Comparison of ENCODE assay signal across 18 cellular contexts in the genomic region with DNA sequence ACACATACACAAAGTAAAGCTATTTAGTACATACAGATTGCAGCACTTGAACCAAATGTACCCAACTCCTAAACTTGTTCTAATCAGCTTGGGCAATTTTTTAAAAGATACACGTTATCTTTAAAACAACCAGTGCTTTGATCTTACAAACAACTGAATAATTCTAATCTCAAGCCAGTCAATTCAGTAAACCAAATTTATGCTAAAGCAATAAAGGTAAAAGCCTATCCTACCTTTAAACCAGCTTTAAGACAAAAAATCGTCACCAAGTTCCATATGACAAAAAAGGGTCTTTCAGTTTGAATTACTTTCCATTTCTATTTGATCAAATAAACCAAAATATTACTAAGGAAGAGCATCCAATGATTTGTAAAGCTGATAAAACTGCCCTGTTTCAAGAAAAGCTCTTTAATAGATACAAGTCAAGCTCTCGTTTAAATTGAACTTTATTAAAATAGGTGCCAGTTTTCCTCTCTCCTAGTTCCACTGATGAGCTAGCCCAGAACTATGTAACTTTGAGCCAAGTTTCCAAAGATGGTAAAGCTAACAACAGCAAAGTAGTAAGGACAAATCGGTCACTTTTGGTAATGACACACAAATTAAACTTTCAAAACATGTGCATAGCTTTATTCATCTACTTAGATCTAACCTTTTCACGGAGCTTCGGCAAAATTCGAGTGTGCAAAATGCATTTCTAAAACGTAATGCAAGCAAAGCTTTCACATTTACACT. TPM values are rescaled to one million over a fixed set of nuclear protein-coding genes. Genes with fewer than 3 reads are reported as not detected.
DNase-seq lines count a peak whose midpoint lies in the region; ATAC-seq and TF ChIP-seq lines count a peak whose summit lies in the region.
"Had no signal": no experiment of that assay in that cellular context is flagged by ENCODE, and none has a peak within 500 bp of the region (broad histone marks: within the 10 kb centered on the region; RNA-seq: fewer than 3 reads in every experiment).

No MANE protein-coding gene starts in this region.

- ATAC-seq in activated CD8-positive, alpha-beta memory T cell treated with anti-CD3 and anti-CD28 coated beads, Interleukin-2, amount 10 ng/mL, durations not matched to agents 7 days and 5 days: no peak
- ATAC-seq in GM23338 (no peak), HG03565 (IDR thresholded peaks at IDR 0.05; ENCODE audit: unreplicated experiment) (no peak)
- ATAC-seq: HCT116 had no signal

- CTCF ChIA-PET in activated CD8-positive, alpha-beta memory T cell treated with anti-CD3 and anti-CD28 coated beads, Interleukin-2, amount 10 ng/mL, durations not matched to agents 7 days and 5 days (lab: Charles Lee): interaction anchor here (1.4 to 3.0 kb wide), 4 partner anchors 34 to 139 kb away, joined by 4 to 11 read pairs (median 7); a partner anchor contains a TSS

- no peaks in the 10 kb centered on the region for H3K9me3 Mint-ChIP-seq in activated CD8-positive, alpha-beta memory T cell treated with anti-CD3 and anti-CD28 coated beads, Interleukin-2, amount 10 ng/mL, durations not matched to agents 7 days and 5 days (ENCODE audit: low read depth)
- H3K9me3 Mint-ChIP-seq in GM23338: no peaks in the 10 kb centered on the region

- no peaks in the 10 kb centered on the region for H3K27me3 Mint-ChIP-seq in activated CD8-positive, alpha-beta memory T cell treated with anti-CD3 and anti-CD28 coated beads, Interleukin-2, amount 10 ng/mL, durations not matched to agents 7 days and 5 days
- peaks cover 3% of the 10 kb centered on the region for H3K27me3 Mint-ChIP-seq in GM23338 (ENCODE audit: insufficient read depth, low read depth, poor library complexity)

- peaks cover 23% of the 10 kb centered on the region for H3K36me3 ChIP-seq in right atrium auricular region
- H3K36me3 ChIP-seq in GM23338 (ENCODE audit: insufficient read depth): peaks cover 7% of the 10 kb centered on the region; the same call in 1 of the 2 replicates
- peaks cover 16% of the 10 kb centered on the region; the same call in 1 of the 2 replicates for H3K36me3 ChIP-seq in BE2C

- H2AFZ ChIP-seq in GM23338: no peak overlapping the region

- H3K27me3 ChIP-seq in right atrium auricular region (no peaks in the 10 kb centered on the region), GM23338 (ENCODE audit: insufficient read depth) (no peaks in the 10 kb centered on the region), BE2C (no peaks in the 10 kb centered on the region)
- H3K27me3 ChIP-seq: brain microvascular endothelial cell had no signal

- H3K4me3 ChIP-seq in right atrium auricular region (no peak overlapping the region), GM23338 (no peak overlapping the region), BE2C (ENCODE audit: low read depth, low read length) (no peak overlapping the region)

- no peak for TF ChIP-seq CTCF in right atrium auricular region (IDR thresholded peaks at IDR 0.05)
- TF ChIP-seq CTCF in GM23338 (conservative IDR thresholded peaks at IDR 0.05; ENCODE audit: low read depth in 2 of 2): no peak
- no peak for TF ChIP-seq CTCF in BE2C (IDR thresholded peaks at IDR 0.05; ENCODE audit: low read depth, low read length)

- H3F3A ChIP-seq in GM23338 (replicated peaks; ENCODE audit: low read depth): peaks cover 3% of the 10 kb centered on the region; the same call in 1 of the 2 replicates

- peaks cover 42% of the 10 kb centered on the region for H3K36me3 Mint-ChIP-seq in activated CD8-positive, alpha-beta memory T cell treated with anti-CD3 and anti-CD28 coated beads, Interleukin-2, amount 10 ng/mL, durations not matched to agents 7 days and 5 days
- H3K36me3 Mint-ChIP-seq in GM23338 (ENCODE audit: low read depth): peaks cover 23% of the 10 kb centered on the region; the same call in 2 of the 3 replicates

- no peak overlapping the region for H3K4me2 ChIP-seq in GM23338

- no peaks in the 10 kb centered on the region for H3K9me2 ChIP-seq in GM23338 (ENCODE audit: insufficient read depth)

- no peak for DNase-seq in activated CD8-positive, alpha-beta memory T cell treated with anti-CD3 and anti-CD28 coated beads, Interleukin-2, amount 10 ng/mL, durations not matched to agents 7 days and 5 days
- no peak for DNase-seq in activated CD8-positive, alpha-beta memory T cell treated with anti-CD3 and anti-CD28 coated beads, Interleukin-2, amount 50 U/mL, for 4 hours
- DNase-seq in astrocyte of the hippocampus (ENCODE audit: low read depth, low spot score): peak; percentile 72
- no peak for DNase-seq in right atrium auricular region (ENCODE audit: low spot score)
- peak; percentile 31 for DNase-seq in stromal cell of bone marrow (ENCODE audit: low read depth)
- no peak for DNase-seq in GM23338 (ENCODE audit: low spot score)
- DNase-seq in BE2C: no peak
- DNase-seq: activated CD4-positive, alpha-beta T cell treated with anti-CD3 and anti-CD28 coated beads, Interleukin-2, amount 50 U/mL, for 1 hour; brain microvascular endothelial cell; hippocampal formation; Karpas-422; NCI-H345; SHP77; stimulated activated CD4-positive, alpha-beta T cell treated with anti-CD3 and anti-CD28 coated beads, Interleukin-1b, Interleukin-23, amount 100 ng/mL, for 48 hours had no signal

- peak overlapping the region; percentile 30 for H3K27ac Mint-ChIP-seq in activated CD8-positive, alpha-beta memory T cell treated with anti-CD3 and anti-CD28 coated beads, Interleukin-2, amount 10 ng/mL, durations not matched to agents 7 days and 5 days
- no peak overlapping the region; the same call in 1 of the 2 replicates for H3K27ac Mint-ChIP-seq in GM23338

- no peak overlapping the region for H3K4me3 Mint-ChIP-seq in activated CD8-positive, alpha-beta memory T cell treated with anti-CD3 and anti-CD28 coated beads, Interleukin-2, amount 10 ng/mL, durations not matched to agents 7 days and 5 days
- no peak overlapping the region for H3K4me3 Mint-ChIP-seq in GM23338

- H3K4me1 Mint-ChIP-seq in activated CD8-positive, alpha-beta memory T cell treated with anti-CD3 and anti-CD28 coated beads, Interleukin-2, amount 10 ng/mL, durations not matched to agents 7 days and 5 days: peaks cover 13% of the 10 kb centered on the region
- peaks cover 3% of the 10 kb centered on the region; the same call in 2 of the 3 replicates for H3K4me1 Mint-ChIP-seq in GM23338

- H3K79me2 ChIP-seq in GM23338 (replicated peaks; ENCODE audit: insufficient read depth): peaks cover 11% of the 10 kb centered on the region

- H3K9me3 ChIP-seq in right atrium auricular region (no peaks in the 10 kb centered on the region), BE2C (no peaks in the 10 kb centered on the region)

- H3K27ac ChIP-seq in right atrium auricular region: peak overlapping the region; percentile 46 to 79
- no peak overlapping the region for H3K27ac ChIP-seq in GM23338 (ENCODE audit: low read depth)
- H3K27ac ChIP-seq: brain microvascular endothelial cell had no signal

- H3K4me1 ChIP-seq in right atrium auricular region: peaks cover 0 to 34% of the 10 kb centered on the region in 2 donors
- H3K4me1 ChIP-seq in GM23338 (ENCODE audit: insufficient read depth): peaks cover 11% of the 10 kb centered on the region; the same call in 1 of the 2 replicates
- H3K4me1 ChIP-seq in BE2C: no peaks in the 10 kb centered on the region

- H4K20me1 ChIP-seq in GM23338 (replicated peaks; ENCODE audit: insufficient read depth): peaks cover 25% of the 10 kb centered on the region

TF ChIP-seq in GM23338, 12 proteins besides CTCF, POLR2A, EP300 and RAD21 (continues in another document):
- no peak for TF ChIP-seq JUNB (IDR thresholded peaks at IDR 0.05; ENCODE audit: unreplicated experiment)
- TF ChIP-seq, protein P1, sequence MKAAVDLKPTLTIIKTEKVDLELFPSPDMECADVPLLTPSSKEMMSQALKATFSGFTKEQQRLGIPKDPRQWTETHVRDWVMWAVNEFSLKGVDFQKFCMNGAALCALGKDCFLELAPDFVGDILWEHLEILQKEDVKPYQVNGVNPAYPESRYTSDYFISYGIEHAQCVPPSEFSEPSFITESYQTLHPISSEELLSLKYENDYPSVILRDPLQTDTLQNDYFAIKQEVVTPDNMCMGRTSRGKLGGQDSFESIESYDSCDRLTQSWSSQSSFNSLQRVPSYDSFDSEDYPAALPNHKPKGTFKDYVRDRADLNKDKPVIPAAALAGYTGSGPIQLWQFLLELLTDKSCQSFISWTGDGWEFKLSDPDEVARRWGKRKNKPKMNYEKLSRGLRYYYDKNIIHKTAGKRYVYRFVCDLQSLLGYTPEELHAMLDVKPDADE (IDR thresholded peaks at IDR 0.05): no peak
- TF ChIP-seq ZNF331 (CRISPR knock-in tag; IDR thresholded peaks at IDR 0.05; ENCODE audit: low read depth): no peak
- no peak for TF ChIP-seq NANOG (IDR thresholded peaks at IDR 0.05; ENCODE audit: borderline replicate concordance)
- TF ChIP-seq ZNF114 (CRISPR knock-in tag; IDR thresholded peaks at IDR 0.05): no peak
- no peak for TF ChIP-seq STAT1 (IDR thresholded peaks at IDR 0.05; ENCODE audit: unreplicated experiment)
- no peak for TF ChIP-seq CREB1 (CRISPR knock-in tag; IDR thresholded peaks at IDR 0.05; ENCODE audit: low read depth)
- TF ChIP-seq POLR2AphosphoS5 (IDR thresholded peaks at IDR 0.05; ENCODE audit: low read depth): no peak

RNA-seq across cellular contexts. Expression of a gene that starts 10.2 kb away (rescaled TPM):
- not detected for total RNA-seq in activated CD8-positive, alpha-beta memory T cell treated with anti-CD3 and anti-CD28 coated beads, Interleukin-2, amount 10 ng/mL, durations not matched to agents 7 days and 5 days
- not detected for total RNA-seq in right atrium auricular region
- total RNA-seq in GM23338 (2014; rRNA removed; shearing (Covaris generic)): not detected in 2 replicates
- not detected in 2 replicates for polyA plus RNA-seq in GM23338 (2016; fragmentation: Nextera tagmentation; extraction: Ambion mirVana)
- polyA plus RNA-seq in BE2C (2012; ENCODE audit: insufficient read depth, insufficient read length, low read depth): not detected
- total RNA-seq: subcutaneous adipose tissue had no signal
- polyA plus RNA-seq: AG04450 had no signal

RNA-seq across cellular contexts. Expression of a gene that starts 37.0 kb away (rescaled TPM):
- 10 to 100 TPM; 66.3 to 78.0 TPM for total RNA-seq in activated CD8-positive, alpha-beta memory T cell treated with anti-CD3 and anti-CD28 coated beads, Interleukin-2, amount 10 ng/mL, durations not matched to agents 7 days and 5 days
- total RNA-seq in right atrium auricular region: 10 to 100 TPM; 25.4 to 27.0 TPM
- 86.2 and 88.5 TPM in 2 replicates for total RNA-seq in GM23338 (2014; rRNA removed; shearing (Covaris generic))
- 20.4 and 22.2 TPM in 2 replicates for polyA plus RNA-seq in GM23338 (2016; fragmentation: Nextera tagmentation; extraction: Ambion mirVana)
- polyA plus RNA-seq in BE2C (2012; ENCODE audit: insufficient read depth, insufficient read length, low read depth): 36.1 TPM

Comparison
In these comparisons a context has a peak if more than half of its experiments do, and no peak if none do; other contexts are left out.
1. DNase-seq: peak in astrocyte of the hippocampus (single experiment) and stromal cell of bone marrow (single experiment); none in activated CD8-positive, alpha-beta memory T cell treated with anti-CD3 and anti-CD28 coated beads, Interleukin-2, amount 10 ng/mL, durations not matched to agents 7 days and 5 days (single experiment), activated CD8-positive, alpha-beta memory T cell treated with anti-CD3 and anti-CD28 coated beads, Interleukin-2, amount 50 U/mL, for 4 hours (single experiment), right atrium auricular region (single experiment), GM23338 (single experiment) and BE2C (single experiment).